In genomic region chr6:44489912-44490604, GRCh38 we compare ENCODE assay signal across 8 cellular contexts.
DNase-seq lines count a peak whose midpoint lies in the region; ATAC-seq and TF ChIP-seq lines count a peak whose summit lies in the region.

No MANE protein-coding gene starts in this region.

- peak overlapping the region; percentile 39; the same call in 1 of the 2 replicates for H3K4me3 ChIP-seq in AG10803 (ENCODE audit: low read length)
- no peak overlapping the region for H3K4me3 ChIP-seq in SJCRH30
- H3K4me3 ChIP-seq in fibroblast of lung (replicated peaks in 1 of 4; ENCODE audit: control extremely low read depth in 1 of 4, insufficient read depth in 1 of 4, low read depth in 3 of 4, low read length in 4 of 4) = peak overlapping the region; percentile 19 to 31 (median 20)
- H3K4me3 ChIP-seq in osteoblast (ENCODE audit: insufficient read depth, low read length) = peak overlapping the region; percentile 16

- H3K27me3 ChIP-seq in SJCRH30 = no peaks in the 10 kb centered on the region
- no peaks in the 10 kb centered on the region for H3K27me3 ChIP-seq in fibroblast of lung (ENCODE audit: control insufficient read depth, insufficient read depth, low read length)
- peaks cover 2% of the 10 kb centered on the region for H3K27me3 ChIP-seq in osteoblast (ENCODE audit: insufficient read depth, low read length)

- H3K4me2 ChIP-seq in fibroblast of lung (ENCODE audit: extremely low read depth, insufficient read depth, low read length) (peak overlapping the region; percentile 73), osteoblast (ENCODE audit: insufficient read depth, low read length) (peak overlapping the region; percentile 69)

- H3K9me3 ChIP-seq in SJCRH30 (replicated peaks) (no peaks in the 10 kb centered on the region), fibroblast of lung (ENCODE audit: control insufficient read depth, insufficient read depth, low read depth, low read length) (no peaks in the 10 kb centered on the region), osteoblast (ENCODE audit: low read depth, low read length) (no peaks in the 10 kb centered on the region)

- no peak for ATAC-seq in HG03378 (IDR thresholded peaks at IDR 0.05; ENCODE audit: unreplicated experiment)

- H3K4me1 ChIP-seq in SJCRH30 = peaks cover 52% of the 10 kb centered on the region
- H3K4me1 ChIP-seq in fibroblast of lung (ENCODE audit: control insufficient read depth, extremely low read depth, insufficient read depth, low read length) = peaks cover 11% of the 10 kb centered on the region
- peaks cover 31% of the 10 kb centered on the region for H3K4me1 ChIP-seq in osteoblast (ENCODE audit: insufficient read depth, low read length)

- no peaks in the 10 kb centered on the region for H3K79me2 ChIP-seq in fibroblast of lung (ENCODE audit: control insufficient read depth, insufficient read depth, low read length)
- no peaks in the 10 kb centered on the region for H3K79me2 ChIP-seq in osteoblast (ENCODE audit: insufficient read depth, low read length)

- peak overlapping the region; percentile 21 for H3K9ac ChIP-seq in fibroblast of lung (ENCODE audit: insufficient read depth, low read length)

- H2AFZ ChIP-seq in fibroblast of lung (ENCODE audit: low read length) (peak overlapping the region; percentile 56), osteoblast (ENCODE audit: low read length) (peak overlapping the region; percentile 26)

- DNase-seq in AG10803 (ENCODE audit: low read depth) (peak; percentile 97), SJCRH30 (peak; percentile 66 to 74), fibroblast of lung (ENCODE audit: low read depth in 2 of 2) (peak; percentile 98 to 99), osteoblast (ENCODE audit: insufficient read length, low spot score, missing footprints) (peak; percentile 93), GM19240 (ENCODE audit: insufficient read length, low spot score) (no peak), NCI-H345 treated with DMSO at 0.1 percent for 48 hours (lab: John Stamatoyannopoulos, UW; ENCODE audit: unreplicated experiment) (no peak), SKM-1 (lab: John Stamatoyannopoulos, UW; ENCODE audit: unreplicated experiment) (no peak)

- no peak for TF ChIP-seq CTCF in AG10803 (conservative IDR thresholded peaks at IDR 0.05; ENCODE audit: low read length)
- TF ChIP-seq CTCF in fibroblast of lung (conservative IDR thresholded peaks at IDR 0.05 in 1 of 2, IDR thresholded peaks at IDR 0.05 in 1 of 2; ENCODE audit: low read depth in 1 of 2, low read length in 2 of 2) = no peak
- TF ChIP-seq CTCF in osteoblast (IDR thresholded peaks at IDR 0.05; ENCODE audit: extremely low read depth, low read depth, low read length) = no peak

- H4K20me1 ChIP-seq in fibroblast of lung (ENCODE audit: control insufficient read depth, extremely low read depth, insufficient read depth, low read length) (no peaks in the 10 kb centered on the region), osteoblast (ENCODE audit: insufficient read depth, low read length) (no peaks in the 10 kb centered on the region)

- H3K27ac ChIP-seq in SJCRH30 = peak overlapping the region; percentile 88
- peak overlapping the region; percentile 78 for H3K27ac ChIP-seq in fibroblast of lung (ENCODE audit: insufficient read depth, low read length)
- H3K27ac ChIP-seq in osteoblast (ENCODE audit: low read depth, low read length) = peak overlapping the region; percentile 76

- H3K36me3 ChIP-seq in SJCRH30 (no peaks in the 10 kb centered on the region), fibroblast of lung (ENCODE audit: control insufficient read depth, insufficient read depth, low read length) (no peaks in the 10 kb centered on the region), osteoblast (ENCODE audit: insufficient read depth, low read length) (no peaks in the 10 kb centered on the region)

Comparison
In these comparisons a context has a peak if more than half of its experiments do, and no peak if none do; other contexts are left out.
1. DNase-seq: peak in AG10803 (single experiment), SJCRH30 (2 of 2), fibroblast of lung (2 of 2) and osteoblast (single experiment); none in GM19240 (single experiment), NCI-H345 treated with DMSO at 0.1 percent for 48 hours (single experiment) and SKM-1 (single experiment).
2. Peak in every context shown above with its lines, with median percentiles within 50 percentile points of each other: H3K27ac ChIP-seq.